ENCODE assay signal across 9 cellular contexts in the genomic region with DNA sequence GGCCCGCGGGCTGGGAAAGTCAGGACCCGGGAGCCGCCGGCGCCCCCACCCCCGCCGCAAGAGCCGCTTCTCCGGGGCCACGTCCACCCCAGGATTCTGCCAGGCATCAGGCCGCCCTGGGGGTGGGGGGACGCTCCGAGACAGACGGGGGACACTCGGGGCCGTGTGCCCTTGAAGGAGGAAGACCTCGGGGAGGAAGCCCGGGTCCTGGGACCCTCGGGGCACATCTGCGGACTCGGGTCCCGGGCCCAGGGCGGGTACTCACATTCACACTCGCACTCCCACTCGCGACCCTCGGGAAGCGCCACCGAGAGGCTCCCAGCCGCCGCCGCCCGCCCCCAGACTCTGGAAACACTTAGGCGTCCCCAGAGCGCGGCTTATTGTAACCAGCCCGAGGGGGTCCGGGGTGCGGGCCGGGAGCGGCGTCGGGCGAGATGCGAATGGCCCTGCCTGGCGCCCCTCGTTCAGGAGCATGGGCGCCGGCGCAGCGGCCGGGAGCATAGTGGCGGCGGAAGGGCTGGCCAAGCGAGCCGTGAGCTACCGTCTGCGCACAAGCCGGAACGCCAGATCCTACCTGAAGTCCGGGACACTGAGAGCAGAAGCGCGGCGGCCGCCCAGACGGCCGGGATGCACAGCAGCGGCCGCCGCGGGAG. TPM values are rescaled to one million over a fixed set of nuclear protein-coding genes. Genes with fewer than 3 reads are reported as not detected.
DNase-seq lines count a peak whose midpoint lies in the region; ATAC-seq and TF ChIP-seq lines count a peak whose summit lies in the region.
"Had no signal": no experiment of that assay in that cellular context is flagged by ENCODE, and none has a peak within 500 bp of the region (broad histone marks: within the 10 kb centered on the region; RNA-seq: fewer than 3 reads in every experiment).

No MANE protein-coding gene starts in this region.

- H3K27ac ChIP-seq in OCI-LY7 (ENCODE audit: low read depth, low read length, poor library complexity, severe bottlenecking), result no peak overlapping the region
- no peak overlapping the region for H3K27ac ChIP-seq in CD4-positive, alpha-beta T cell (ENCODE audit: low read depth, low read length)

- no peaks in the 10 kb centered on the region for H3K79me2 ChIP-seq in OCI-LY7 (ENCODE audit: insufficient read depth, low read depth, low read length)

- peaks cover 39% of the 10 kb centered on the region for H3K4me1 Mint-ChIP-seq in progenitor cell of endocrine pancreas (ENCODE audit: low read depth)
- no peaks in the 10 kb centered on the region for H3K4me1 Mint-ChIP-seq in CD4-positive, alpha-beta T cell (ENCODE audit: low read depth)

- H3K36me3 ChIP-seq in OCI-LY7 (ENCODE audit: insufficient read depth, low read length), result no peaks in the 10 kb centered on the region

- no peaks in the 10 kb centered on the region for H3K4me1 ChIP-seq in OCI-LY7 (ENCODE audit: insufficient read depth, low read length, poor library complexity, severe bottlenecking)

- TF ChIP-seq CTCF in foreskin fibroblast (IDR thresholded peaks at IDR 0.05; ENCODE audit: low read depth, low read length), result no peak
- no peak for TF ChIP-seq CTCF in progenitor cell of endocrine pancreas (IDR thresholded peaks at IDR 0.05; ENCODE audit: unreplicated experiment)
- TF ChIP-seq CTCF in OCI-LY7 (conservative IDR thresholded peaks at IDR 0.05; ENCODE audit: low read length), result no peak
- no peak for TF ChIP-seq CTCF in CD4-positive, alpha-beta T cell (IDR thresholded peaks at IDR 0.05)

- H2AFZ ChIP-seq in OCI-LY7 (ENCODE audit: low read length), result no peak overlapping the region

- no peaks in the 10 kb centered on the region for H3K36me3 Mint-ChIP-seq in progenitor cell of endocrine pancreas (ENCODE audit: insufficient read depth)
- H3K36me3 Mint-ChIP-seq in CD4-positive, alpha-beta T cell (ENCODE audit: low read depth), result no peaks in the 10 kb centered on the region

- BruUV-seq in OCI-LY7 (replicated peaks; lab: Mats Ljungman, UMichigan), result no TSS peak

- ATAC-seq in HG02642 (IDR thresholded peaks at IDR 0.05; ENCODE audit: poor library complexity, unreplicated experiment) (no peak), GM19328 (IDR thresholded peaks at IDR 0.05; ENCODE audit: unreplicated experiment) (no peak)
- no peak for ATAC-seq in CD4-positive, alpha-beta T cell (ENCODE audit: poor library complexity)

- intact Hi-C loops in OCI-LY7 (cut with micrococcal nuclease; ENCODE audit: unreplicated experiment), result no loop called here
- intact Hi-C loops in CD4-positive, alpha-beta T cell (cut with DNase I, micrococcal nuclease), result no loop called here

- CTCF ChIA-PET in OCI-LY7 (lab: Charles Lee; ENCODE audit: unreplicated experiment), result no interaction called here
- CTCF ChIA-PET in CD4-positive, alpha-beta T cell (lab: Charles Lee), result no interaction called here

- H3K27ac Mint-ChIP-seq in progenitor cell of endocrine pancreas, result no peak overlapping the region
- no peak overlapping the region for H3K27ac Mint-ChIP-seq in CD4-positive, alpha-beta T cell

- POLR2A ChIA-PET in OCI-LY7 (lab: Charles Lee), result no interaction called here
- POLR2A ChIA-PET in CD4-positive, alpha-beta T cell (lab: Charles Lee), result no interaction called here

- peaks cover 71% of the 10 kb centered on the region for H3K27me3 ChIP-seq in CD4-positive, alpha-beta T cell (ENCODE audit: control insufficient read depth, insufficient read depth, low read length)

- peaks cover 24% of the 10 kb centered on the region for H3K27me3 Mint-ChIP-seq in progenitor cell of endocrine pancreas
- peaks cover 78% of the 10 kb centered on the region for H3K27me3 Mint-ChIP-seq in CD4-positive, alpha-beta T cell

- H3K4me2 ChIP-seq in OCI-LY7 (ENCODE audit: low read length), result no peak overlapping the region

- H4K20me1 ChIP-seq in OCI-LY7 (ENCODE audit: insufficient read depth, low read length), result no peaks in the 10 kb centered on the region

- no peaks in the 10 kb centered on the region for H3K9me3 ChIP-seq in OCI-LY7 (ENCODE audit: low read length)
- H3K9me3 ChIP-seq in CD4-positive, alpha-beta T cell (ENCODE audit: control insufficient read depth, low read length), result peaks cover 7% of the 10 kb centered on the region

- H3K9me3 Mint-ChIP-seq in progenitor cell of endocrine pancreas (ENCODE audit: low read depth), result no peaks in the 10 kb centered on the region
- no peaks in the 10 kb centered on the region for H3K9me3 Mint-ChIP-seq in CD4-positive, alpha-beta T cell

- H3K4me3 ChIP-seq in foreskin fibroblast (ENCODE audit: low read depth in 1 of 2, low read length in 2 of 2), result peak overlapping the region; percentile 54 to 71
- no peak overlapping the region for H3K4me3 ChIP-seq in OCI-LY7 (ENCODE audit: low read depth, low read length, poor library complexity, severe bottlenecking)

- H3K4me3 Mint-ChIP-seq in progenitor cell of endocrine pancreas (ENCODE audit: low read depth), result peak overlapping the region; percentile 71
- no peak overlapping the region for H3K4me3 Mint-ChIP-seq in CD4-positive, alpha-beta T cell

- DNase-seq in EH (ENCODE audit: low read depth) (peak; percentile 6), NCI-H69 (lab: John Stamatoyannopoulos, UW) (peak; percentile 75), foreskin fibroblast (peak in 1 of 2 donors; percentile 39), progenitor cell of endocrine pancreas (ENCODE audit: low spot score, unreplicated experiment) (peak; percentile 28), OCI-LY7 (ENCODE audit: low spot score) (no peak)
- DNase-seq in CD4-positive, alpha-beta T cell, result no peak
- DNase-seq: activated CD4-positive, alpha-beta T cell treated with anti-CD3 and anti-CD28 coated beads for 1 hour had no signal

- no peaks in the 10 kb centered on the region for H3K9me2 ChIP-seq in OCI-LY7 (ENCODE audit: insufficient read depth, low read length)

RNA-seq across cellular contexts. Expression of a gene that starts 0.6 kb away (rescaled TPM):
- total RNA-seq in progenitor cell of endocrine pancreas (23.6 and 23.9 TPM in 2 replicates), OCI-LY7 (2022) (0.10 and 0.17 TPM in 2 replicates)
- 0.19 TPM in 1 of 2 replicates, not detected in the other for total RNA-seq in OCI-LY7 (2014; rRNA removed; shearing (Covaris generic))
- total RNA-seq in CD4-positive, alpha-beta T cell, result not detected

Comparison
In these comparisons a context has a peak if more than half of its experiments do, and no peak if none do; other contexts are left out.
1. DNase-seq: peak in EH (single experiment), NCI-H69 (single experiment) and progenitor cell of endocrine pancreas (single experiment); none in OCI-LY7 (single experiment) and CD4-positive, alpha-beta T cell (0 of 10).
2. RNA of a gene that starts 0.6 kb away (total RNA-seq): 23.6 to 23.9 TPM in progenitor cell of endocrine pancreas; 0.10 to 0.19 TPM in OCI-LY7 and not detected in CD4-positive, alpha-beta T cell; every median in the first group is over 10 times any median in the second.